ENCODE assay signal across 8 cellular contexts in genomic region chr11:119094816-119095065, GRCh38. TPM values are rescaled to one million over a fixed set of nuclear protein-coding genes. Genes with fewer than 3 reads are reported as not detected.
DNase-seq lines count a peak whose midpoint lies in the region; ATAC-seq and TF ChIP-seq lines count a peak whose summit lies in the region.

No MANE protein-coding gene starts in this region.

- H3K9me3 ChIP-seq in RWPE2 (ENCODE audit: severe bottlenecking), result no peaks in the 10 kb centered on the region

- no peaks in the 10 kb centered on the region for H3K27me3 Mint-ChIP-seq in chondrocyte (ENCODE audit: low read depth)

- no peaks in the 10 kb centered on the region for H3K4me1 ChIP-seq in RWPE2 (ENCODE audit: insufficient read depth, poor library complexity, severe bottlenecking)

- H3K4me3 Mint-ChIP-seq in chondrocyte (ENCODE audit: unreplicated experiment), result peak overlapping the region; percentile 87

- H3K36me3 ChIP-seq in RWPE2 (ENCODE audit: low read depth), result peaks cover 53% of the 10 kb centered on the region

- H3K36me3 Mint-ChIP-seq in chondrocyte (ENCODE audit: low read depth), result peaks cover 17% of the 10 kb centered on the region

- peaks cover 33% of the 10 kb centered on the region for H3K4me1 Mint-ChIP-seq in chondrocyte (ENCODE audit: low read depth)

- ATAC-seq in GM18520 (IDR thresholded peaks at IDR 0.05; ENCODE audit: unreplicated experiment) (peak; percentile 25), HG03039 (IDR thresholded peaks at IDR 0.05; ENCODE audit: unreplicated experiment) (peak; percentile 23), RWPE2 (ENCODE audit: low read depth) (peak; percentile 58), left colon (peak; percentile 81)

- intact Hi-C loops in left colon (cut with DNase I, micrococcal nuclease), result no loop called here

- no peaks in the 10 kb centered on the region for H3K27me3 ChIP-seq in RWPE2 (ENCODE audit: insufficient read depth, poor library complexity, severe bottlenecking)

- peak overlapping the region; percentile 91 for H3K27ac Mint-ChIP-seq in chondrocyte (ENCODE audit: unreplicated experiment)

- peak overlapping the region; percentile 77 for H3K27ac ChIP-seq in RWPE2 (ENCODE audit: poor library complexity, severe bottlenecking)

- no peaks in the 10 kb centered on the region for H3K9me3 Mint-ChIP-seq in chondrocyte (ENCODE audit: low read depth)

- peak; percentile 85 for DNase-seq in CD1c-positive myeloid dendritic cell (ENCODE audit: extremely low spot score)
- no peak for DNase-seq in RWPE2 (ENCODE audit: low spot score)
- DNase-seq in chondrocyte (ENCODE audit: low spot score), result no peak
- peak; percentile 88 to 89 for DNase-seq in left colon
- peak in 2 of 3 donors; percentile 35 to 41 for DNase-seq in stimulated activated CD4-positive, alpha-beta T cell treated with anti-CD3 and anti-CD28 coated beads, TNF-alpha, amount 100 ng/mL, for 1 hour (ENCODE audit: low read depth in 3 of 3, low spot score in 1 of 3)
- no peak for DNase-seq in NCI-H2171 (lab: John Stamatoyannopoulos, UW)

- peak overlapping the region; percentile 98 for H3K4me3 ChIP-seq in RWPE2 (ENCODE audit: severe bottlenecking)

- TF ChIP-seq CTCF in RWPE2 (IDR thresholded peaks at IDR 0.05; ENCODE audit: poor library complexity, severe bottlenecking) (peak; percentile 73), chondrocyte (IDR thresholded peaks at IDR 0.05) (peak; percentile 88)

RNA-seq across cellular contexts. Expression of gene DPAGT1, which starts 6.9 kb away (rescaled TPM):
- 37.0 to 58.2 TPM (median 41.2 TPM) in 3 replicates for total RNA-seq in chondrocyte
- total RNA-seq in left colon, result 10 to 100 TPM; 32.4 to 50.3 TPM

RNA-seq across cellular contexts. Expression of gene HMBS, which starts 10.1 kb away (rescaled TPM):
- total RNA-seq in chondrocyte (16.1 to 21.3 TPM (median 16.7 TPM) in 3 replicates), left colon (10 to 100 TPM; 16.1 to 26.1 TPM)

RNA-seq across cellular contexts. Expression of gene C2CD2L, which starts 12.4 kb away (rescaled TPM):
- total RNA-seq in chondrocyte, result 11.8 to 13.2 TPM (median 12.1 TPM) in 3 replicates
- 10 to 100 TPM; 26.6 to 43.7 TPM for total RNA-seq in left colon

RNA-seq across cellular contexts. Expression of gene HINFP, which starts 26.6 kb away (rescaled TPM):
- 16.9 to 22.9 TPM (median 21.9 TPM) in 3 replicates for total RNA-seq in chondrocyte
- 10 to 100 TPM; 34.9 to 35.7 TPM for total RNA-seq in left colon

RNA-seq across cellular contexts. Expression of gene VPS11, which starts 27.1 kb away (rescaled TPM):
- total RNA-seq in chondrocyte (28.0 to 30.3 TPM (median 30.1 TPM) in 3 replicates), left colon (10 to 100 TPM; 20.7 to 24.1 TPM)

Comparison
In these comparisons a context has a peak if more than half of its experiments do, and no peak if none do; other contexts are left out.
1. DNase-seq: peak in CD1c-positive myeloid dendritic cell (single experiment), left colon (2 of 2) and stimulated activated CD4-positive, alpha-beta T cell treated with anti-CD3 and anti-CD28 coated beads, TNF-alpha, amount 100 ng/mL, for 1 hour (2 of 3); none in RWPE2 (single experiment), chondrocyte (single experiment) and NCI-H2171 (single experiment).
2. ATAC-seq: peak in every context shown above with its lines; median percentile 81 in left colon; 58 in RWPE2; 25 in GM18520; 23 in HG03039.